ENCODE assay signal across 9 cellular contexts in the genomic region with DNA sequence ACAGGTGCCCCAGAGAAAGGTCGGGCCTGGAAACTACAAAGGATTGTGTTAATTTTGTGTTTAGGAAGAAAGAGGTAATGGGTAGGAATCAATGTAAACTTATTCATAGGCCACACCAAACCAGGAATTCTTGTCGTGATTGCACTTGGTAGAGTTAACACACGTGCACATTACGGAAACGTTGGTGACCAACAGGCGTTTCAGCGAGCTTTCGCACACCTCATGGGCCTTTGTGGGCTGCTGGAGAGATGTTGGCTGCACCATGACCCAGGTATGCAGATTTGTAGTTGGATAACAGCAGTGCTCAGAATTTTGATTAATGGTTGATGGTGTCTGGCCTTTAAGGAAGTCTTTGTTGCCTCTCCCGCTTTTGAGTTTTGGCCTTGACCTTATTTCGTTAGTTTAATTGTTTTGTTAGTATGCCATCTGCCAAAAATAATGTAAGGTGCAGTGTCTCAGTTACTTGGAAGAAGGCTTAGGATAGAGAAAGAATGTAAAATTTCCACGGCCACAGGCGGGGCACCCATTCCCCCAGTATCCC. TPM values are rescaled to one million over a fixed set of nuclear protein-coding genes. Genes with fewer than 3 reads are reported as not detected.
DNase-seq lines count a peak whose midpoint lies in the region; FAIRE-seq and TF ChIP-seq lines count a peak whose summit lies in the region.
"Had no signal": no experiment of that assay in that cellular context is flagged by ENCODE, and none has a peak within 500 bp of the region (broad histone marks: within the 10 kb centered on the region; RNA-seq: fewer than 3 reads in every experiment).

No MANE protein-coding gene starts in this region.

- intact Hi-C loops in Caco-2 (cut with micrococcal nuclease; ENCODE audit: unreplicated experiment), result loop anchor here (5.0 kb wide), 1 partner anchor 233 kb away; no protein-coding TSS in a partner anchor
- intact Hi-C loops in posterior vena cava (cut with DNase I), result no loop called here

- TF ChIP-seq CTCF in Caco-2 (IDR thresholded peaks at IDR 0.05; ENCODE audit: insufficient read depth in 1 of 2, low read depth in 1 of 2, low read length in 1 of 2, severe bottlenecking in 1 of 2, unreplicated experiment in 1 of 2) (no peak), NB4 (IDR thresholded peaks at IDR 0.05; ENCODE audit: low read depth, low read length) (no peak), H1 (IDR thresholded peaks at IDR 0.05; ENCODE audit: control extremely low read depth in 1 of 3, insufficient read depth in 1 of 3, low read depth in 1 of 3, low read length in 3 of 3) (no peak)

- no peak overlapping the region for H3K56ac ChIP-seq in H1 (replicated peaks; ENCODE audit: insufficient read length, low read depth, low read length)

- 0 out of 2 replicates have a peak overlapping the region, but pooled peaks have one; percentile 27 for H3K18ac ChIP-seq in H1 (ENCODE audit: extremely low read depth, low read length)

- no peak for TF ChIP-seq RAD21 in H1 (IDR thresholded peaks at IDR 0.05 in 1 of 2, conservative IDR thresholded peaks at IDR 0.05 in 1 of 2; ENCODE audit: low read depth in 2 of 2, low read length in 2 of 2)

- H3K4me1 ChIP-seq in Caco-2, result no peaks in the 10 kb centered on the region
- peaks cover 0 to 3% (median 1%) of the 10 kb centered on the region in 4 experiments; a peak in 4 of 7 replicates for H3K4me1 ChIP-seq in H1 (replicated peaks in 1 of 4; ENCODE audit: control insufficient read depth in 3 of 4, insufficient read depth in 4 of 4, low read length in 3 of 4)

- no peak overlapping the region for H2BK120ac ChIP-seq in H1 (replicated peaks; ENCODE audit: low read depth, low read length)

- H3K4me1 Mint-ChIP-seq in Caco-2 (ENCODE audit: low read depth, unreplicated experiment), result no peaks in the 10 kb centered on the region

- no peak overlapping the region for H4K8ac ChIP-seq in H1 (ENCODE audit: extremely low read depth, insufficient read depth, low read length)

- H3K14ac ChIP-seq in H1 (ENCODE audit: insufficient read length), result no peak overlapping the region

- peaks cover 0 to 54% of the 10 kb centered on the region in 2 experiments; a peak in 2 of 4 replicates for H3K79me2 ChIP-seq in H1 (ENCODE audit: control insufficient read depth in 1 of 2, insufficient read depth in 2 of 2, low read length in 2 of 2)

- no peak overlapping the region for H2BK5ac ChIP-seq in H1 (ENCODE audit: low read depth, low read length)

- H3K27ac Mint-ChIP-seq in Caco-2 (ENCODE audit: unreplicated experiment), result no peak overlapping the region

- H3K27me3 Mint-ChIP-seq in Caco-2 (ENCODE audit: insufficient read depth, unreplicated experiment), result no peaks in the 10 kb centered on the region

- TF ChIP-seq POLR2A in NB4 (IDR thresholded peaks at IDR 0.05; ENCODE audit: extremely low read depth, insufficient read length), result no peak
- 0 out of 3 replicates have a peak, but pooled peaks of 1 of the 2 experiments have one; percentile 0 for TF ChIP-seq POLR2A in H1 (IDR thresholded peaks at IDR 0.05; ENCODE audit: control extremely low read depth in 1 of 2, low read depth in 2 of 2, low read length in 2 of 2)

- no peak for FAIRE-seq in H1 (lab: Jason Lieb, UNC)
- FAIRE-seq: endometrium had no signal

- no peak overlapping the region for H4K91ac ChIP-seq in H1 (replicated peaks; ENCODE audit: insufficient read length, low read length)

- TF ChIP-seq EP300 in H1 (IDR thresholded peaks at IDR 0.05; ENCODE audit: borderline replicate concordance in 1 of 2, low read depth in 2 of 2, low read length in 2 of 2), result no peak

- H3K9me3 ChIP-seq in Caco-2 (no peaks in the 10 kb centered on the region), H1 (ENCODE audit: insufficient read depth in 2 of 2, low read depth in 1 of 2, low read length in 1 of 2) (no peaks in the 10 kb centered on the region)

- no peak overlapping the region for H2BK15ac ChIP-seq in H1 (ENCODE audit: low read length)

- 85% methylated on average over 12 of the region's 12 CpGs; no CpG with 5 or more reads in 1 of the 2 experiments for WGBS in H1 (ENCODE audit: extremely low coverage in 1 of 2, insufficient coverage in 1 of 2, insufficient read length in 1 of 2, insufficient replicate concordance in 2 of 2, low coverage in 1 of 2, low lambda C conversion rate in 2 of 2, missing lambda C conversion rate in 1 of 2), 2 experiments

- H3K4me3 Mint-ChIP-seq in Caco-2 (ENCODE audit: unreplicated experiment), result no peak overlapping the region

- no peak overlapping the region for H3K27ac ChIP-seq in H1 (ENCODE audit: low read depth, low read length)

- H3K4ac ChIP-seq in H1 (replicated peaks; ENCODE audit: insufficient read length, low read depth, low read length), result no peak overlapping the region

- peaks cover 6% of the 10 kb centered on the region for H3K36me3 Mint-ChIP-seq in Caco-2 (ENCODE audit: insufficient read depth, unreplicated experiment)

- no peak overlapping the region for H2BK20ac ChIP-seq in H1 (ENCODE audit: low read length)

- no peaks in the 10 kb centered on the region for H3K9me3 Mint-ChIP-seq in Caco-2 (ENCODE audit: unreplicated experiment)

- H2BK12ac ChIP-seq in H1 (ENCODE audit: low read depth, low read length), result no peak overlapping the region

- H3K36me3 ChIP-seq in Caco-2 (ENCODE audit: control insufficient read depth, insufficient read depth, low read length), result no peaks in the 10 kb centered on the region
- H3K36me3 ChIP-seq in H1 (ENCODE audit: control insufficient read depth in 2 of 4, insufficient read depth in 4 of 4, low read length in 3 of 4), result peaks cover 0 to 3% (median 0%) of the 10 kb centered on the region in 4 experiments; a peak in 1 of 8 replicates

- H2AK5ac ChIP-seq in H1 (ENCODE audit: low read depth, low read length), result no peak overlapping the region

- H4K5ac ChIP-seq in H1 (ENCODE audit: insufficient read length, low read depth, low read length), result no peak overlapping the region

- peaks cover 10% of the 10 kb centered on the region; the same call in 1 of the 2 replicates for H3K23me2 ChIP-seq in H1 (ENCODE audit: low read depth, low read length)

- POLR2A ChIA-PET in Caco-2 (lab: Charles Lee), result no interaction called here
- POLR2A ChIA-PET in H1 (lab: Charles Lee; ENCODE audit: partially characterized antibody), result interaction anchor here (0.8 to 1.6 kb wide), 5 partner anchors 18 to 50 kb away, joined by 3 to 14 read pairs (median 3); no protein-coding TSS in a partner anchor

- CTCF ChIA-PET in Caco-2 (lab: Charles Lee) (no interaction called here), H1 (lab: Charles Lee; ENCODE audit: partially characterized antibody) (interaction anchor here (0.6 to 2.4 kb wide), 7 partner anchors 8 to 504 kb away, joined by 3 to 20 read pairs (median 4); no protein-coding TSS in a partner anchor)

- no peak overlapping the region for H3K23ac ChIP-seq in H1 (ENCODE audit: insufficient read length)

- H3K4me3 ChIP-seq in Caco-2 (ENCODE audit: low read depth, low read length), result no peak overlapping the region
- peak overlapping the region; percentile 78 for H3K4me3 ChIP-seq in NB4 (ENCODE audit: low read depth, low read length)
- H3K4me3 ChIP-seq in H1 (ENCODE audit: extremely low read depth in 1 of 4, insufficient read depth in 2 of 4, low read depth in 3 of 4, low read length in 4 of 4), result peak overlapping the region in 3 of 4 experiments; percentile 77 to 99 (median 81); a peak in 6 of 8 replicates

- H3K4me2 ChIP-seq in H1 (ENCODE audit: insufficient read depth in 1 of 2, low read depth in 2 of 2, low read length in 2 of 2), result peak overlapping the region; percentile 55 to 77

- H3K79me1 ChIP-seq in H1 (ENCODE audit: low read depth, low read length), result no peaks in the 10 kb centered on the region; the same call in 1 of the 2 replicates

- TSS peak; percentile 41 for BruUV-seq in Caco-2 (replicated peaks; lab: Mats Ljungman, UMichigan)

- DNase-seq in Caco-2 (no peak), NB4 (ENCODE audit: low read depth) (no peak), H1 (ENCODE audit: low read depth in 1 of 2, low spot score in 2 of 2) (peak in 1 of 2 experiments; percentile 43), posterior vena cava (ENCODE audit: low spot score) (peak; percentile 10), glomerular visceral epithelial cell (ENCODE audit: extremely low spot score) (no peak), kidney glomerular epithelial cell (lab: John Stamatoyannopoulos, UW) (no peak), SHP77 treated with DMSO at 0.1 percent for 48 hours (lab: John Stamatoyannopoulos, UW) (no peak)
- no peak for DNase-seq in stimulated activated CD4-positive, alpha-beta T cell treated with anti-CD3 and anti-CD28 coated beads, Interleukin-2, amount 100 ng/mL, for 48 hours

- H3K9ac ChIP-seq in H1 (replicated peaks in 1 of 4; ENCODE audit: extremely low read depth in 1 of 4, low read depth in 3 of 4, low read length in 3 of 4), result no peak overlapping the region

- no peak overlapping the region for H2AFZ ChIP-seq in H1 (ENCODE audit: low read length)

- H3K27me3 ChIP-seq in Caco-2 (replicated peaks; ENCODE audit: control insufficient read depth, insufficient read depth, low read length), result no peaks in the 10 kb centered on the region
- H3K27me3 ChIP-seq in H1 (replicated peaks in 1 of 4; ENCODE audit: control insufficient read depth in 3 of 4, extremely low read depth in 1 of 4, insufficient read depth in 3 of 4, low read length in 3 of 4), result no peaks in the 10 kb centered on the region

- peaks cover 0 to 2% of the 10 kb centered on the region in 2 experiments for H4K20me1 ChIP-seq in H1 (replicated peaks in 1 of 2; ENCODE audit: control insufficient read depth in 1 of 2, insufficient read depth in 2 of 2, low read length in 2 of 2)

TF ChIP-seq in H1, 55 proteins besides CTCF, POLR2A, EP300 and RAD21 (continues in another document):
- TF ChIP-seq YY1 (IDR thresholded peaks at IDR 0.05; ENCODE audit: low read depth, low read length), result no peak
- TF ChIP-seq SP2 (IDR thresholded peaks at IDR 0.05; ENCODE audit: low read length), result no peak
- TF ChIP-seq MAFK (IDR thresholded peaks at IDR 0.05; ENCODE audit: low read depth, low read length), result no peak
- TF ChIP-seq PHF8 (conservative IDR thresholded peaks at IDR 0.05; ENCODE audit: low read depth, low read length), result no peak
- no peak for TF ChIP-seq TBP (IDR thresholded peaks at IDR 0.05; ENCODE audit: low read depth, low read length)
- TF ChIP-seq CHD2 (IDR thresholded peaks at IDR 0.05; ENCODE audit: low read length), result no peak
- no peak for TF ChIP-seq CBX5 (IDR thresholded peaks at IDR 0.05; ENCODE audit: low read depth, low read length)
- no peak for TF ChIP-seq TAF1 (IDR thresholded peaks at IDR 0.05; ENCODE audit: low read depth, low read length)

RNA-seq across cellular contexts. Expression of gene ZNF236, which starts 1.8 kb away (rescaled TPM):
- total RNA-seq in Caco-2 (2022) (13.7 and 14.9 TPM in 2 replicates), posterior vena cava (10 to 100 TPM; 14.1 to 14.2 TPM)
- 14.2 and 14.5 TPM in 2 replicates for total RNA-seq in H1 (2021; fragmentation: NEBNext Ultra II Directional; extraction: Animal tissue kit (Norgen Biotek cat#: 25700))
- polyA plus RNA-seq in H1 (2011; rRNA removed), result 6.7 and 8.3 TPM in 2 replicates
- polyA plus RNA-seq in H1 (2011; cell fraction: cytosol; rRNA removed), result 7.4 TPM
- polyA plus RNA-seq in H1 (2011; cell fraction: nucleus; rRNA removed), result 34.9 TPM
- 4.6 to 5.7 TPM (median 5.3 TPM) in 4 replicates for polyA plus RNA-seq in H1 (2012, experiment 1 of 2)
- 0.30 TPM for polyA plus RNA-seq in H1 (2012, experiment 2 of 2)
- 7.3 TPM for polyA plus RNA-seq in H1 (2013, experiment 1 of 2)
- polyA plus RNA-seq in H1 (2013, experiment 2 of 2), result 7.3 TPM
- polyA minus RNA-seq in H1 (2011; rRNA and poly(A)+ RNA removed), result 27.2 and 45.7 TPM in 2 replicates
- 10.1 TPM for polyA minus RNA-seq in H1 (2011; cell fraction: cytosol; rRNA and poly(A)+ RNA removed)
- 81.8 TPM for polyA minus RNA-seq in H1 (2011; cell fraction: nucleus; rRNA and poly(A)+ RNA removed)
